Comparison of ENCODE assay signal across 11 cellular contexts in the genomic region with DNA sequence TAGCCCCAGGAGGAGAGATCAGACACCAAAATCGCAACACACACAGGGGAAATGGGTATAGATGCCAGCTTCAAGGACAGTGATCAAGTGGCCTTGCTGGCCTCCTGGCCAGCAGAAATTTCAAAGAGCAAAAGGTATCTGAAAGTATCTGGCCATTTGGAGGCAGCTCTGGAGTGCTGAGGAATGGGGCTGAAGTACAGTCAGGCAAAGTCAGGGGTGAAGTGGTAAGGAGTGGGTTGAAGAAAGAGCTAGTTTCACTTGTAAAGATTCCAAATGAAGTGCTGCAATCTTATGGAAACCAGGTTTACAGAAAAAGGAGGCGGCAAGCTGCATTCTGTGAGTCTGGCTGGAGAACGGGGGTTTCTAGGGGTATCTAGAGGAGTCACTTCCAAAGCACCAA. TPM values are rescaled to one million over a fixed set of nuclear protein-coding genes. Genes with fewer than 3 reads are reported as not detected.
DNase-seq lines count a peak whose midpoint lies in the region; ATAC-seq and TF ChIP-seq lines count a peak whose summit lies in the region.
"Had no signal": no experiment of that assay in that cellular context is flagged by ENCODE, and none has a peak within 500 bp of the region (broad histone marks: within the 10 kb centered on the region; RNA-seq: fewer than 3 reads in every experiment).

No MANE protein-coding gene starts in this region.

- H2BK20ac ChIP-seq in H9 (ENCODE audit: low read depth, low read length, poor library complexity, severe bottlenecking): no peak overlapping the region

- no peaks in the 10 kb centered on the region for H3K4me1 ChIP-seq in H9 (ENCODE audit: insufficient read depth, low read length)
- H3K4me1 ChIP-seq in left lung: peaks cover 12 to 48% of the 10 kb centered on the region in 2 donors
- H3K4me1 ChIP-seq in spleen: peaks cover 0 to 53% (median 39%) of the 10 kb centered on the region in 6 donors

- no peak overlapping the region for H3K18ac ChIP-seq in H9 (ENCODE audit: insufficient read length, low read depth, low read length)

- H3K36me3 ChIP-seq in left lung (peaks cover 0 to 46% of the 10 kb centered on the region in 2 donors), spleen (peaks cover 0 to 66% (median 22%) of the 10 kb centered on the region in 6 donors)

- TF ChIP-seq CTCF in H9 (conservative IDR thresholded peaks at IDR 0.05) (no peak), left lung (IDR thresholded peaks at IDR 0.05) (no peak), spleen (IDR thresholded peaks at IDR 0.05 in 8 of 11, conservative IDR thresholded peaks at IDR 0.05 in 3 of 11) (no peak)

- peaks cover 6% of the 10 kb centered on the region in 2 experiments for H3K4me1 Mint-ChIP-seq in H9
- peaks cover 48% of the 10 kb centered on the region for H3K4me1 Mint-ChIP-seq in activated T-helper 1 cell treated with anti-CD3 and anti-CD28 coated beads, Interleukin-12 subunit alpha, Interleukin-12 subunit beta, Interleukin-2, Interleukin-4 antibody, amounts not matched to agents 30 ng/mL and 10 ng/mL and 1 ng/mL, durations not matched to agents 14 hours and 24 hours and 36 hours (ENCODE audit: low read depth)

- H2BK12ac ChIP-seq in H9 (ENCODE audit: insufficient read length, low read depth, low read length): no peak overlapping the region

- H3K9me3 ChIP-seq in H9 (ENCODE audit: control insufficient read depth, low read depth, low read length): no peaks in the 10 kb centered on the region
- H3K9me3 ChIP-seq in left lung: no peaks in the 10 kb centered on the region
- no peaks in the 10 kb centered on the region for H3K9me3 ChIP-seq in spleen

- H3K27me3 ChIP-seq in H9 (ENCODE audit: insufficient read depth, low read length): no peaks in the 10 kb centered on the region
- H3K27me3 ChIP-seq in left lung: no peaks in the 10 kb centered on the region
- H3K27me3 ChIP-seq in spleen (replicated peaks in 1 of 7): no peaks in the 10 kb centered on the region

- no peaks in the 10 kb centered on the region for H3K23me2 ChIP-seq in H9 (ENCODE audit: insufficient read length, low read depth, low read length, poor library complexity, severe bottlenecking)

- H2AK5ac ChIP-seq in H9 (ENCODE audit: insufficient read length, low read length): no peak overlapping the region

- H3K4ac ChIP-seq in H9 (ENCODE audit: low read depth, low read length): no peak overlapping the region

- WGBS in H9 (ENCODE audit: extremely low coverage, insufficient read length, low lambda C conversion rate): no CpG with 5 or more reads among the region's 3 CpGs
- WGBS in spleen, 5 donors: 87 to 93% (median 91%) methylated on average over 3 of the region's 3 CpGs

- no peaks in the 10 kb centered on the region for H4K20me1 ChIP-seq in H9 (ENCODE audit: control insufficient read depth, insufficient read depth, insufficient read length)

- H4K5ac ChIP-seq in H9 (ENCODE audit: insufficient read length, low read depth, low read length): no peak overlapping the region

- no peak overlapping the region for H4K91ac ChIP-seq in H9 (ENCODE audit: insufficient read length, low read depth, low read length)

- no peaks in the 10 kb centered on the region for H3K79me1 ChIP-seq in H9 (ENCODE audit: insufficient read depth, low read depth, low read length, poor library complexity, severe bottlenecking)

- no peak overlapping the region for H4K8ac ChIP-seq in H9 (replicated peaks; ENCODE audit: insufficient read length, low read depth, low read length)

- H3K79me2 ChIP-seq in H9 (ENCODE audit: insufficient read depth, low read length): no peaks in the 10 kb centered on the region

- H3K27me3 Mint-ChIP-seq in H9 (ENCODE audit: low read depth): no peaks in the 10 kb centered on the region
- H3K27me3 Mint-ChIP-seq in activated T-helper 1 cell treated with anti-CD3 and anti-CD28 coated beads, Interleukin-12 subunit alpha, Interleukin-12 subunit beta, Interleukin-2, Interleukin-4 antibody, amounts not matched to agents 30 ng/mL and 10 ng/mL and 1 ng/mL, durations not matched to agents 14 hours and 24 hours and 36 hours (ENCODE audit: insufficient read depth): no peaks in the 10 kb centered on the region

- intact Hi-C loops in activated T-helper 1 cell treated with anti-CD3 and anti-CD28 coated beads, Interleukin-12 subunit alpha, Interleukin-12 subunit beta, Interleukin-2, Interleukin-4 antibody, amounts not matched to agents 30 ng/mL and 10 ng/mL and 1 ng/mL, durations not matched to agents 14 hours and 24 hours and 36 hours (cut with micrococcal nuclease): loop anchor here (2.0 to 5.0 kb wide), 4 partner anchors 51 to 225 kb away; partner anchors contain the start of gene SNRPG
- intact Hi-C loops in left lung (cut with DNase I): no loop called here
- intact Hi-C loops in spleen (cut with DNase I; ENCODE audit: low total_unique reads): loop anchor here (10.0 kb wide), 1 partner anchor 143 kb away; no protein-coding TSS in a partner anchor

- no peak overlapping the region for H3K23ac ChIP-seq in H9 (ENCODE audit: insufficient read length, low read depth, low read length)

- H3K14ac ChIP-seq in H9 (ENCODE audit: insufficient read depth, low read length): no peak overlapping the region

- no peak overlapping the region for H2BK5ac ChIP-seq in H9 (ENCODE audit: insufficient read length, low read length)

- DNase-seq in H9: no peak
- DNase-seq in activated T-helper 1 cell treated with anti-CD3 and anti-CD28 coated beads, Interleukin-12 subunit alpha, Interleukin-12 subunit beta, Interleukin-2, Interleukin-4 antibody, amounts not matched to agents 30 ng/mL and 10 ng/mL and 1 ng/mL, durations not matched to agents 14 hours and 24 hours and 36 hours (ENCODE audit: low spot score): no peak
- DNase-seq in left lung: no peak
- no peak for DNase-seq in spleen
- no peak for DNase-seq in GM19240 (ENCODE audit: insufficient read length, low spot score)
- DNase-seq: activated effector memory CD4-positive, alpha-beta T cell treated with Interleukin-2 at 50 U/mL for 16 hours; foreskin fibroblast; nucleus accumbens had no signal

- no peak overlapping the region for H3K9ac ChIP-seq in H9 (ENCODE audit: extremely low read depth, insufficient read length, low read length)

- H3K27ac Mint-ChIP-seq in H9: peak overlapping the region; percentile 46 to 91 (median 71); a peak in 5 of 7 replicates
- peak overlapping the region; percentile 96 for H3K27ac Mint-ChIP-seq in activated T-helper 1 cell treated with anti-CD3 and anti-CD28 coated beads, Interleukin-12 subunit alpha, Interleukin-12 subunit beta, Interleukin-2, Interleukin-4 antibody, amounts not matched to agents 30 ng/mL and 10 ng/mL and 1 ng/mL, durations not matched to agents 14 hours and 24 hours and 36 hours

- no peak overlapping the region for H3T11ph ChIP-seq in H9 (ENCODE audit: low read length)

- no peak for TF ChIP-seq POLR2A in spleen (IDR thresholded peaks at IDR 0.05)

- no peak overlapping the region for H3K4me3 Mint-ChIP-seq in H9
- H3K4me3 Mint-ChIP-seq in activated T-helper 1 cell treated with anti-CD3 and anti-CD28 coated beads, Interleukin-12 subunit alpha, Interleukin-12 subunit beta, Interleukin-2, Interleukin-4 antibody, amounts not matched to agents 30 ng/mL and 10 ng/mL and 1 ng/mL, durations not matched to agents 14 hours and 24 hours and 36 hours: peak overlapping the region; percentile 68

- no peak overlapping the region for H3K4me2 ChIP-seq in H9 (ENCODE audit: insufficient read depth, insufficient read length, low read length)

- no peak overlapping the region for H3K56ac ChIP-seq in H9 (ENCODE audit: insufficient read length, low read depth, low read length)

- H3K36me3 Mint-ChIP-seq in H9 (ENCODE audit: insufficient read depth in 1 of 3, low read depth in 3 of 3): peaks cover 1 to 41% (median 38%) of the 10 kb centered on the region in 3 experiments; a peak in 6 of 7 replicates
- H3K36me3 Mint-ChIP-seq in activated T-helper 1 cell treated with anti-CD3 and anti-CD28 coated beads, Interleukin-12 subunit alpha, Interleukin-12 subunit beta, Interleukin-2, Interleukin-4 antibody, amounts not matched to agents 30 ng/mL and 10 ng/mL and 1 ng/mL, durations not matched to agents 14 hours and 24 hours and 36 hours (ENCODE audit: low read depth): peaks cover 26% of the 10 kb centered on the region

- H3K4me3 ChIP-seq in left lung (no peak overlapping the region), spleen (peak overlapping the region in 1 of 8 donors; percentile 15)

- no peak overlapping the region for H2BK120ac ChIP-seq in H9 (ENCODE audit: low read depth, low read length, poor library complexity, severe bottlenecking)

- no peak overlapping the region for H2BK15ac ChIP-seq in H9 (ENCODE audit: low read depth, low read length)

- no peak overlapping the region for H2AFZ ChIP-seq in H9 (ENCODE audit: low read length)

- ATAC-seq in left lung: peak; percentile 69
- ATAC-seq in GM18858 (IDR thresholded peaks at IDR 0.05; ENCODE audit: unreplicated experiment): no peak
- no peak for ATAC-seq in HG02852 (IDR thresholded peaks at IDR 0.05; ENCODE audit: unreplicated experiment)

- H3K27ac ChIP-seq in H9 (ENCODE audit: insufficient read length, low read depth, low read length) (no peak overlapping the region), left lung (peak overlapping the region; percentile 63 to 76), spleen (peak overlapping the region in 7 of 8 donors; percentile 71 to 88 (median 81))
- H3K27ac ChIP-seq: RWPE1 had no signal

- no peaks in the 10 kb centered on the region for H3K9me3 Mint-ChIP-seq in H9
- H3K9me3 Mint-ChIP-seq in activated T-helper 1 cell treated with anti-CD3 and anti-CD28 coated beads, Interleukin-12 subunit alpha, Interleukin-12 subunit beta, Interleukin-2, Interleukin-4 antibody, amounts not matched to agents 30 ng/mL and 10 ng/mL and 1 ng/mL, durations not matched to agents 14 hours and 24 hours and 36 hours: no peaks in the 10 kb centered on the region

RNA-seq across cellular contexts. Expression of gene PCBP1, which starts 19.2 kb away (rescaled TPM):
- total RNA-seq in H9 (2021): 457 and 465 TPM in 2 replicates
- 426 and 427 TPM in 2 replicates for total RNA-seq in activated T-helper 1 cell treated with anti-CD3 and anti-CD28 coated beads, Interleukin-12 subunit alpha, Interleukin-12 subunit beta, Interleukin-2, Interleukin-4 antibody, amounts not matched to agents 30 ng/mL and 10 ng/mL and 1 ng/mL, durations not matched to agents 14 hours and 24 hours and 36 hours
- total RNA-seq in left lung: 100 to 1,000 TPM; 297 to 404 TPM
- 100 to 1,000 TPM; 256 to 351 (median 301) TPM for total RNA-seq in spleen
- polyA plus RNA-seq in spleen: 100 to 1,000 TPM; 254 to 294 (median 278) TPM

Comparison
In these comparisons a context has a peak if more than half of its experiments do, and no peak if none do; other contexts are left out.
1. intact Hi-C loops: an anchor here in activated T-helper 1 cell treated with anti-CD3 and anti-CD28 coated beads, Interleukin-12 subunit alpha, Interleukin-12 subunit beta, Interleukin-2, Interleukin-4 antibody, amounts not matched to agents 30 ng/mL and 10 ng/mL and 1 ng/mL, durations not matched to agents 14 hours and 24 hours and 36 hours (2.0 to 5.0 kb wide) and spleen (10.0 kb wide); none called in left lung.